19 cellular contexts compared by ENCODE assay signal in the genomic region with DNA sequence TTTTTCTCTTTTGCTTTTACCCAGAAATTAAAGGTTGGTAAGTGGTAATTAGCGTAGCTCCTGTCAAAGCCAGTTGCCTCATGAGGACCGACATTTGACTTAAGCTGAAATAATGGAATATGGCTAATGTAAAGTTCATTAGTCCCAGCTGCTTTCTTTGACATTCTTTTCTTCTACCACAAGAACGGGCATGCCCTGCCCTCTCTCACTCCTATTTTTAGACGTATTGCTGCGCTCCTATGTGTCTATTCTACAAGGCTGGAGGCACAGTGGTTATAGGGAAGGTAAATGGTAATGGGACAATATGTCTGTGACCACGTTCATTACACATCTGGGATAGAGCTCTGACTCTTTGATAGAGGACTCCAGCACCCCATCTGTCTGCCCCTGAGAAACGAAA. TPM values are rescaled to one million over a fixed set of nuclear protein-coding genes. Genes with fewer than 3 reads are reported as not detected.
DNase-seq lines count a peak whose midpoint lies in the region; TF ChIP-seq lines count a peak whose summit lies in the region.
"Had no signal": no experiment of that assay in that cellular context is flagged by ENCODE, and none has a peak within 500 bp of the region (broad histone marks: within the 10 kb centered on the region; RNA-seq: fewer than 3 reads in every experiment).

No MANE protein-coding gene starts in this region.

- peaks cover 3% of the 10 kb centered on the region for H3K27me3 Mint-ChIP-seq in glutamatergic neuron (ENCODE audit: unreplicated experiment)
- H3K27me3 Mint-ChIP-seq in chondrocyte (ENCODE audit: low read depth): no peaks in the 10 kb centered on the region
- H3K27me3 Mint-ChIP-seq: activated naive CD8-positive, alpha-beta T cell had no signal

- H3K9me3 Mint-ChIP-seq in glutamatergic neuron (ENCODE audit: unreplicated experiment) (no peaks in the 10 kb centered on the region), chondrocyte (ENCODE audit: low read depth) (no peaks in the 10 kb centered on the region)

- H3K27me3 ChIP-seq in SJCRH30 (no peaks in the 10 kb centered on the region; the same call in 1 of the 2 replicates), GM23248 (replicated peaks; ENCODE audit: insufficient read depth) (no peaks in the 10 kb centered on the region)
- H3K27me3 ChIP-seq: spleen, transverse colon had no signal

- no peak overlapping the region for H3K4me3 ChIP-seq in SJCRH30
- H3K4me3 ChIP-seq in GM23248: no peak overlapping the region
- H3K4me3 ChIP-seq: transverse colon had no signal

- H3F3A ChIP-seq in GM23248 (ENCODE audit: insufficient read depth): peaks cover 14% of the 10 kb centered on the region

- H2AFZ ChIP-seq in GM23248: no peak overlapping the region

- H3K4me1 Mint-ChIP-seq in glutamatergic neuron (ENCODE audit: low read depth, unreplicated experiment): peaks cover 12% of the 10 kb centered on the region
- peaks cover 19% of the 10 kb centered on the region for H3K4me1 Mint-ChIP-seq in chondrocyte (ENCODE audit: low read depth)

- in situ Hi-C loops in GM23248 (cut with MboI): no loop called here

- H3K36me3 ChIP-seq in SJCRH30 (peaks cover 16% of the 10 kb centered on the region), GM23248 (ENCODE audit: low read depth) (no peaks in the 10 kb centered on the region)

- H3K27ac ChIP-seq in SJCRH30: peak overlapping the region; percentile 69
- H3K27ac ChIP-seq in GM23248: no peak overlapping the region
- H3K27ac ChIP-seq: 22Rv1, C4-2B, transverse colon had no signal

- peak; percentile 68 for DNase-seq in DMS 273 (lab: John Stamatoyannopoulos, UW; ENCODE audit: unreplicated experiment)
- no peak for DNase-seq in DMS 273 treated with DMSO at 0.1 percent for 48 hours (lab: John Stamatoyannopoulos, UW)
- DNase-seq in EH (ENCODE audit: low read depth): peak; percentile 16
- peak; percentile 78 to 83 for DNase-seq in SJCRH30
- DNase-seq in glutamatergic neuron: no peak
- DNase-seq in pons (ENCODE audit: low spot score): no peak
- no peak for DNase-seq in GM23248
- no peak for DNase-seq in chondrocyte (ENCODE audit: low spot score)
- DNase-seq: activated CD4-positive, alpha-beta T cell treated with anti-CD3 and anti-CD28 coated beads for 48 hours; DMS79; left cardiac atrium; NCI-H446 treated with DMSO at 0.1 percent for 48 hours; posterior cingulate gyrus; spleen; stimulated activated naive CD4-positive, alpha-beta T cell; transverse colon had no signal

- H3K4me3 Mint-ChIP-seq in glutamatergic neuron (ENCODE audit: unreplicated experiment) (peak overlapping the region; percentile 63), chondrocyte (ENCODE audit: unreplicated experiment) (no peak overlapping the region)
- H3K4me3 Mint-ChIP-seq: activated naive CD8-positive, alpha-beta T cell had no signal

- H3K79me2 ChIP-seq in GM23248 (ENCODE audit: insufficient read depth): no peaks in the 10 kb centered on the region

- H4K20me1 ChIP-seq in GM23248 (ENCODE audit: insufficient read depth): no peaks in the 10 kb centered on the region

- H3K4me1 ChIP-seq in SJCRH30 (peaks cover 38% of the 10 kb centered on the region), GM23248 (ENCODE audit: insufficient read depth) (peaks cover 17% of the 10 kb centered on the region)
- H3K4me1 ChIP-seq: transverse colon had no signal

- H3K9me3 ChIP-seq in SJCRH30 (replicated peaks) (no peaks in the 10 kb centered on the region), GM23248 (ENCODE audit: low read depth) (no peaks in the 10 kb centered on the region)
- H3K9me3 ChIP-seq: transverse colon had no signal

- no peaks in the 10 kb centered on the region for H3K36me3 Mint-ChIP-seq in glutamatergic neuron (ENCODE audit: unreplicated experiment)
- H3K36me3 Mint-ChIP-seq in chondrocyte (ENCODE audit: low read depth): peaks cover 2% of the 10 kb centered on the region

- H3K27ac Mint-ChIP-seq in glutamatergic neuron (ENCODE audit: unreplicated experiment) (peak overlapping the region; percentile 86), chondrocyte (ENCODE audit: unreplicated experiment) (no peak overlapping the region)
- H3K27ac Mint-ChIP-seq: activated naive CD8-positive, alpha-beta T cell had no signal

- H3K9me2 ChIP-seq in GM23248 (ENCODE audit: insufficient read depth): no peaks in the 10 kb centered on the region

- H3K4me2 ChIP-seq in GM23248 (ENCODE audit: unreplicated experiment): no peak overlapping the region

- no peak overlapping the region for H3K9ac ChIP-seq in GM23248

- no peak for TF ChIP-seq CTCF in glutamatergic neuron (IDR thresholded peaks at IDR 0.05; ENCODE audit: partially characterized antibody, unreplicated experiment)
- TF ChIP-seq CTCF in chondrocyte (IDR thresholded peaks at IDR 0.05): no peak

- 68 to 73% methylated on average over 7 of the region's 7 CpGs for WGBS in GM23248 (ENCODE audit: low coverage in 1 of 2, low lambda C conversion rate in 2 of 2, missing lambda C conversion rate in 2 of 2), 2 experiments

RNA-seq across cellular contexts. Expression of gene CORT, which starts 6.8 kb away (rescaled TPM):
- 0.15 and 0.30 TPM in 2 replicates for total RNA-seq in SJCRH30 (2014; rRNA removed; shearing (Covaris generic))
- total RNA-seq in glutamatergic neuron (ENCODE audit: unreplicated experiment): 0.59 TPM
- 0.22 TPM in 1 of 2 replicates, not detected in the other for total RNA-seq in GM23248 (2014; rRNA removed; shearing (Covaris generic))
- polyA plus RNA-seq in GM23248 (2016; fragmentation: Nextera tagmentation; extraction: Ambion mirVana): 0.33 TPM in 1 of 2 replicates, not detected in the other
- total RNA-seq in chondrocyte: 0.65 TPM in 1 of 3 replicates, not detected in the others
- total RNA-seq: left cardiac atrium had no signal

RNA-seq across cellular contexts. Expression of gene DFFA, which starts 15.7 kb away (rescaled TPM):
- 84.7 and 85.6 TPM in 2 replicates for total RNA-seq in SJCRH30 (2014; rRNA removed; shearing (Covaris generic))
- total RNA-seq in glutamatergic neuron (ENCODE audit: unreplicated experiment) (38.0 TPM), chondrocyte (32.5 to 35.8 TPM (median 33.7 TPM) in 3 replicates)
- 27.9 and 35.0 TPM in 2 replicates for total RNA-seq in GM23248 (2014; rRNA removed; shearing (Covaris generic))
- 50.3 and 52.5 TPM in 2 replicates for polyA plus RNA-seq in GM23248 (2016; fragmentation: Nextera tagmentation; extraction: Ambion mirVana)

RNA-seq across cellular contexts. Expression of gene PEX14, which starts 18.1 kb away (rescaled TPM):
- 14.6 and 16.3 TPM in 2 replicates for total RNA-seq in SJCRH30 (2014; rRNA removed; shearing (Covaris generic))
- total RNA-seq in glutamatergic neuron (ENCODE audit: unreplicated experiment) (25.8 TPM), chondrocyte (16.0 to 17.8 TPM (median 17.4 TPM) in 3 replicates)
- 13.9 and 16.9 TPM in 2 replicates for total RNA-seq in GM23248 (2014; rRNA removed; shearing (Covaris generic))
- 20.1 and 22.4 TPM in 2 replicates for polyA plus RNA-seq in GM23248 (2016; fragmentation: Nextera tagmentation; extraction: Ambion mirVana)

RNA-seq across cellular contexts. Expression of gene CENPS, which starts 26.4 kb away (rescaled TPM):
- 15.5 and 16.1 TPM in 2 replicates for total RNA-seq in SJCRH30 (2014; rRNA removed; shearing (Covaris generic))
- total RNA-seq in glutamatergic neuron (ENCODE audit: unreplicated experiment) (9.3 TPM), chondrocyte (11.3 to 18.7 TPM (median 12.9 TPM) in 3 replicates)
- total RNA-seq in GM23248 (2014; rRNA removed; shearing (Covaris generic)): 12.6 and 25.4 TPM in 2 replicates
- 34.1 and 34.3 TPM in 2 replicates for polyA plus RNA-seq in GM23248 (2016; fragmentation: Nextera tagmentation; extraction: Ambion mirVana)

RNA-seq across cellular contexts. Expression of gene PGD, which starts 57.8 kb away (rescaled TPM):
- total RNA-seq in SJCRH30 (2014; rRNA removed; shearing (Covaris generic)): 316 and 350 TPM in 2 replicates
- total RNA-seq in glutamatergic neuron (ENCODE audit: unreplicated experiment) (304 TPM), chondrocyte (114 to 208 TPM (median 118 TPM) in 3 replicates)
- total RNA-seq in GM23248 (2014; rRNA removed; shearing (Covaris generic)): 51.7 and 59.1 TPM in 2 replicates
- 61.4 and 64.4 TPM in 2 replicates for polyA plus RNA-seq in GM23248 (2016; fragmentation: Nextera tagmentation; extraction: Ambion mirVana)

Comparison
In these comparisons a context has a peak if more than half of its experiments do, and no peak if none do; other contexts are left out.
1. DNase-seq: peak in DMS 273 (single experiment), EH (single experiment) and SJCRH30 (2 of 2); none in DMS 273 treated with DMSO at 0.1 percent for 48 hours (single experiment), glutamatergic neuron (single experiment), pons (single experiment), GM23248 (single experiment) and chondrocyte (single experiment).